ENCODE assay signal across 18 cellular contexts in genomic region chr2:230761704-230762103, GRCh38. TPM values are rescaled to one million over a fixed set of nuclear protein-coding genes. Genes with fewer than 3 reads are reported as not detected.
DNase-seq lines count a peak whose midpoint lies in the region; ATAC-seq, FAIRE-seq and TF ChIP-seq lines count a peak whose summit lies in the region.
"Had no signal": no experiment of that assay in that cellular context is flagged by ENCODE, and none has a peak within 500 bp of the region (broad histone marks: within the 10 kb centered on the region; RNA-seq: fewer than 3 reads in every experiment).

No MANE protein-coding gene starts in this region.

- POLR2A ChIA-PET in HepG2 (lab: Yijun Ruan, JAX): interaction anchor here (0.7 kb wide), 1 partner anchor 26 kb away, joined by 3 read pairs; no protein-coding TSS in a partner anchor
- POLR2A ChIA-PET in activated CD4-positive, alpha-beta memory T cell treated with anti-CD3 and anti-CD28 coated beads for 36 hours (lab: Charles Lee): interaction anchor here (0.6 kb wide), 1 partner anchor 29 kb away, joined by 4 read pairs; no protein-coding TSS in a partner anchor

- no peak overlapping the region for H3K27ac ChIP-seq in HepG2 (ENCODE audit: extremely low read length, insufficient read depth, low read length)
- H3K27ac ChIP-seq in right lobe of liver: no peak overlapping the region
- peak overlapping the region; percentile 3 for H3K27ac ChIP-seq in neutrophil
- H3K27ac ChIP-seq: 22Rv1; A549; BLaER1 treated with 17β-estradiol and CSF1 and Interleukin-3, amounts not matched to agents 10 nM and 100 nM; C4-2B had no signal

- no peaks in the 10 kb centered on the region for H3K9me3 ChIP-seq in HepG2 (ENCODE audit: low read length)
- H3K9me3 ChIP-seq in right lobe of liver: no peaks in the 10 kb centered on the region
- H3K9me3 ChIP-seq in neutrophil: no peaks in the 10 kb centered on the region
- H3K9me3 ChIP-seq: A549; BLaER1 treated with 17β-estradiol and CSF1 and Interleukin-3, amounts not matched to agents 10 nM and 100 nM; Caco-2 had no signal

- H3K4me2 ChIP-seq in HepG2 (ENCODE audit: low read depth, low read length): no peak overlapping the region
- H3K4me2 ChIP-seq: A549 had no signal

- WGBS in HepG2 (ENCODE audit: low lambda C conversion rate): 97% methylated on average over 8 of the region's 8 CpGs
- 97% methylated on average over 6 of the region's 8 CpGs for WGBS in right lobe of liver (ENCODE audit: insufficient coverage, low coverage, low lambda C conversion rate, missing lambda C conversion rate)

- no peak for DNase-seq in HepG2 (ENCODE audit: low spot score)
- no peak for DNase-seq in right lobe of liver
- no peak for DNase-seq in activated CD4-positive, alpha-beta memory T cell treated with anti-CD3 and anti-CD28 coated beads for 36 hours
- DNase-seq: DMS79 treated with DMSO at 0.1 percent for 48 hours, GF-D8 had no signal

- no peak for FAIRE-seq in HepG2 (lab: Jason Lieb, UNC)
- FAIRE-seq: A549, D721Med, G401.6, GM12891 had no signal

- BruUV-seq in HepG2 (replicated peaks; lab: Mats Ljungman, UMichigan): no TSS peak

- TF ChIP-seq CTCF in HepG2 (CRISPR knock-in tag; IDR thresholded peaks at IDR 0.05) (no peak), right lobe of liver (IDR thresholded peaks at IDR 0.05) (no peak), neutrophil (IDR thresholded peaks at IDR 0.05) (no peak)

- CTCF ChIA-PET in HepG2 (lab: Yijun Ruan, JAX; ENCODE audit: low intra/inter-chr PET ratio, low total read pairs): interaction anchor here (1.1 kb wide), 1 partner anchor 49 kb away, joined by 4 read pairs; the partner anchor contains the start of gene CAB39
- CTCF ChIA-PET in activated CD4-positive, alpha-beta memory T cell treated with anti-CD3 and anti-CD28 coated beads for 36 hours (lab: Charles Lee): interaction anchor here (0.6 to 1.9 kb wide), 8 partner anchors 17 to 100 kb away, joined by 3 to 13 read pairs (median 5); no protein-coding TSS in a partner anchor

- H3K4me3 Mint-ChIP-seq in activated CD4-positive, alpha-beta memory T cell treated with anti-CD3 and anti-CD28 coated beads for 36 hours: no peak overlapping the region
- H3K4me3 Mint-ChIP-seq: B cell; CD4-positive, alpha-beta T cell; CD8-positive, alpha-beta T cell had no signal

- intact Hi-C loops in HepG2 (cut with micrococcal nuclease; ENCODE audit: unreplicated experiment): loop anchor here (1.0 to 2.0 kb wide), 2 partner anchors 23 to 47 kb away; no protein-coding TSS in a partner anchor
- intact Hi-C loops in right lobe of liver (cut with DNase I): no loop called here
- intact Hi-C loops in activated CD4-positive, alpha-beta memory T cell treated with anti-CD3 and anti-CD28 coated beads for 36 hours (cut with micrococcal nuclease): no loop called here

- TF ChIP-seq EP300 in HepG2 (IDR thresholded peaks at IDR 0.05; ENCODE audit: low read depth in 2 of 2, low read length in 2 of 2) (no peak), HepG2 (CRISPR knock-in tag; IDR thresholded peaks at IDR 0.05; ENCODE audit: borderline replicate concordance) (no peak)

- ATAC-seq in HepG2 (peak; percentile 33), right lobe of liver (no peak), GM21528 (IDR thresholded peaks at IDR 0.05; ENCODE audit: low FRiP score, unreplicated experiment) (no peak)

- H3K9me3 Mint-ChIP-seq in activated CD4-positive, alpha-beta memory T cell treated with anti-CD3 and anti-CD28 coated beads for 36 hours: no peaks in the 10 kb centered on the region
- H3K9me3 Mint-ChIP-seq: CD4-positive, alpha-beta T cell; CD8-positive, alpha-beta T cell had no signal

- H3K36me3 Mint-ChIP-seq in activated CD4-positive, alpha-beta memory T cell treated with anti-CD3 and anti-CD28 coated beads for 36 hours: peaks cover 49% of the 10 kb centered on the region

- H3K4me1 Mint-ChIP-seq in activated CD4-positive, alpha-beta memory T cell treated with anti-CD3 and anti-CD28 coated beads for 36 hours (ENCODE audit: low read depth): peaks cover 68% of the 10 kb centered on the region

- no peaks in the 10 kb centered on the region for H4K20me1 ChIP-seq in HepG2 (ENCODE audit: insufficient read depth, low read length)

- TF ChIP-seq RAD21 in HepG2 (CRISPR knock-in tag; IDR thresholded peaks at IDR 0.05): no peak

- no peaks in the 10 kb centered on the region for H3K27me3 Mint-ChIP-seq in activated CD4-positive, alpha-beta memory T cell treated with anti-CD3 and anti-CD28 coated beads for 36 hours
- H3K27me3 Mint-ChIP-seq: B cell; CD4-positive, alpha-beta T cell had no signal

- TF ChIP-seq POLR2A in HepG2 (IDR thresholded peaks at IDR 0.05; ENCODE audit: insufficient read depth in 1 of 2, low read depth in 2 of 2, low read length in 2 of 2): no peak
- no peak for TF ChIP-seq POLR2A in right lobe of liver (IDR thresholded peaks at IDR 0.05)

- H3K79me2 ChIP-seq in HepG2 (ENCODE audit: insufficient read depth, low read length): peaks cover 15% of the 10 kb centered on the region

- in situ Hi-C loops in HepG2 (cut with HindIII; ENCODE audit: extremely low pct_ligation_motif_present, low pct_unique_long_range_greater_than_20kb): no loop called here

- H3K4me3 ChIP-seq in HepG2 (replicated peaks in 1 of 3; ENCODE audit: insufficient read depth in 1 of 3, low read depth in 2 of 3, low read length in 3 of 3) (no peak overlapping the region), right lobe of liver (no peak overlapping the region), neutrophil (ENCODE audit: low read depth in 1 of 2, low read length in 1 of 2) (no peak overlapping the region)
- H3K4me3 ChIP-seq: A549; BLaER1 treated with 17β-estradiol and CSF1 and Interleukin-3, amounts not matched to agents 10 nM and 100 nM had no signal

- H3K36me3 ChIP-seq in HepG2 (replicated peaks in 1 of 2; ENCODE audit: control insufficient read depth in 1 of 2, insufficient read depth in 2 of 2, low read length in 2 of 2) (peaks cover 3 to 31% of the 10 kb centered on the region in 2 experiments), right lobe of liver (peaks cover 0 to 20% (median 2%) of the 10 kb centered on the region in 4 donors), neutrophil (peaks cover 57% of the 10 kb centered on the region)

- no peak overlapping the region for H2AFZ ChIP-seq in HepG2 (ENCODE audit: low read length)

- no peaks in the 10 kb centered on the region for H3K4me1 ChIP-seq in HepG2 (ENCODE audit: insufficient read depth, low read length)
- no peaks in the 10 kb centered on the region for H3K4me1 ChIP-seq in right lobe of liver
- peaks cover 40 to 43% of the 10 kb centered on the region in 2 experiments for H3K4me1 ChIP-seq in neutrophil (ENCODE audit: control insufficient read depth in 1 of 2, insufficient read depth in 1 of 2, low read depth in 1 of 2, low read length in 1 of 2)
- H3K4me1 ChIP-seq: A549 had no signal

- no peak overlapping the region for H3K9ac ChIP-seq in HepG2 (ENCODE audit: insufficient read depth, low read depth, low read length)
- H3K9ac ChIP-seq: BLaER1 treated with 17β-estradiol and CSF1 and Interleukin-3, amounts not matched to agents 10 nM and 100 nM had no signal

- H3K27ac Mint-ChIP-seq in activated CD4-positive, alpha-beta memory T cell treated with anti-CD3 and anti-CD28 coated beads for 36 hours: no peak overlapping the region
- H3K27ac Mint-ChIP-seq: B cell; CD8-positive, alpha-beta T cell had no signal

- no peaks in the 10 kb centered on the region for H3K27me3 ChIP-seq in HepG2 (ENCODE audit: control insufficient read depth in 1 of 2, insufficient read depth in 2 of 2, low read length in 2 of 2)
- no peaks in the 10 kb centered on the region for H3K27me3 ChIP-seq in right lobe of liver
- no peaks in the 10 kb centered on the region for H3K27me3 ChIP-seq in neutrophil
- H3K27me3 ChIP-seq: BLaER1 treated with 17β-estradiol and CSF1 and Interleukin-3, amounts not matched to agents 10 nM and 100 nM had no signal

TF ChIP-seq in HepG2, 621 proteins besides CTCF, POLR2A, EP300 and RAD21:
- TF ChIP-seq ZKSCAN1 (IDR thresholded peaks at IDR 0.05; ENCODE audit: low read length) (no peak), FOXP1 (IDR thresholded peaks at IDR 0.05) (peak; percentile 93), FOXP1 (CRISPR knock-in tag; IDR thresholded peaks at IDR 0.05) (no peak)

RNA-seq across cellular contexts. Expression of gene CAB39, which starts 49.1 kb away (rescaled TPM):
- 45.3 and 59.5 TPM in 2 replicates for total RNA-seq in HepG2 (2016; rRNA removed; fragmentation: Illumina TruSeq; extraction: Trizol)
- 9.2 and 9.7 TPM in 2 replicates for total RNA-seq in HepG2 (2016; cell fraction: cytosol; rRNA removed; fragmentation: Illumina TruSeq; extraction: Trizol; ENCODE audit: low read depth)
- total RNA-seq in HepG2 (2016; cell fraction: insoluble cytoplasmic fraction; rRNA removed; fragmentation: Illumina TruSeq; extraction: Trizol): 46.6 and 55.2 TPM in 2 replicates
- 21.6 and 23.9 TPM in 2 replicates for total RNA-seq in HepG2 (2016; cell fraction: membrane; rRNA removed; fragmentation: Illumina TruSeq; extraction: Trizol)
- 33.9 and 39.0 TPM in 2 replicates for total RNA-seq in HepG2 (2016; cell fraction: nucleus; rRNA removed; fragmentation: Illumina TruSeq; extraction: Trizol)
- 18.8 and 19.3 TPM in 2 replicates for polyA plus RNA-seq in HepG2 (2011; rRNA removed)
- polyA plus RNA-seq in HepG2 (2011; cell fraction: cytosol; rRNA removed): 8.2 and 15.0 TPM in 2 replicates
- 10.7 and 15.8 TPM in 2 replicates for polyA plus RNA-seq in HepG2 (2011; cell fraction: nucleus; rRNA removed)
- polyA plus RNA-seq in HepG2 (2012): 26.1 and 26.8 TPM in 2 replicates
- polyA plus RNA-seq in HepG2 (2016; cell fraction: cytosol; fragmentation: Illumina TruSeq; extraction: Trizol; ENCODE audit: low read depth): 2.2 and 2.5 TPM in 2 replicates
- 44.1 and 46.7 TPM in 2 replicates for polyA plus RNA-seq in HepG2 (2016; cell fraction: insoluble cytoplasmic fraction; fragmentation: Illumina TruSeq; extraction: Trizol; ENCODE audit: low read depth)
- polyA plus RNA-seq in HepG2 (2016; cell fraction: membrane; fragmentation: Illumina TruSeq; extraction: Trizol; ENCODE audit: low read depth): 10.7 and 11.2 TPM in 2 replicates
- 30.1 and 35.6 TPM in 2 replicates for polyA plus RNA-seq in HepG2 (2016; cell fraction: nucleus; fragmentation: Illumina TruSeq; extraction: Trizol; ENCODE audit: insufficient read depth, low read depth)
- polyA minus RNA-seq in HepG2 (2011; rRNA and poly(A)+ RNA removed; ENCODE audit: low replicate concordance): 20.0 and 27.9 TPM in 2 replicates
- 24.9 and 29.5 TPM in 2 replicates for polyA minus RNA-seq in HepG2 (2011; cell fraction: cytosol; rRNA and poly(A)+ RNA removed)
- 29.0 and 50.4 TPM in 2 replicates for polyA minus RNA-seq in HepG2 (2011; cell fraction: nucleus; rRNA and poly(A)+ RNA removed)
- total RNA-seq in right lobe of liver: 10 to 100 TPM; 25.3 to 32.4 (median 27.8) TPM
- total RNA-seq in activated CD4-positive, alpha-beta memory T cell treated with anti-CD3 and anti-CD28 coated beads for 36 hours: 100 to 1,000 TPM; 128 to 129 TPM
